ENCODE assay signal across 20 cellular contexts in genomic region chr16:83002351-83003334, GRCh38.
DNase-seq lines count a peak whose midpoint lies in the region; ATAC-seq and TF ChIP-seq lines count a peak whose summit lies in the region.
"Had no signal": no experiment of that assay in that cellular context is flagged by ENCODE, and none has a peak within 500 bp of the region (broad histone marks: within the 10 kb centered on the region; RNA-seq: fewer than 3 reads in every experiment).

No MANE protein-coding gene starts in this region.

- BruUV-seq in IMR-90 (replicated peaks; lab: Mats Ljungman, UMichigan) = no TSS peak

- H3K9me1 ChIP-seq in IMR-90 (ENCODE audit: insufficient read depth, low read length) = peaks cover 13% of the 10 kb centered on the region

- TF ChIP-seq CTCF in IMR-90 (conservative IDR thresholded peaks at IDR 0.05; ENCODE audit: low read depth, low read length) (no peak), adrenal gland (IDR thresholded peaks at IDR 0.05) (no peak), left lung (IDR thresholded peaks at IDR 0.05) (no peak)

- peaks cover 0 to 26% of the 10 kb centered on the region in 2 experiments; a peak in 2 of 4 replicates for H3K79me1 ChIP-seq in IMR-90 (ENCODE audit: low read depth in 1 of 2, low read length in 2 of 2)

- H3K4me3 ChIP-seq in IMR-90 (ENCODE audit: insufficient read depth, low read depth, low read length) = no peak overlapping the region
- H3K4me3 ChIP-seq in adrenal gland = no peak overlapping the region
- H3K4me3 ChIP-seq in left lung = no peak overlapping the region
- H3K4me3 ChIP-seq: Peyer's patch, thyroid gland had no signal

- POLR2A ChIA-PET in IMR-90 (lab: Charles Lee; ENCODE audit: unreplicated experiment) = no interaction called here

- H3K9me3 ChIP-seq in IMR-90 (ENCODE audit: control insufficient read depth, insufficient read depth, low read length) (no peaks in the 10 kb centered on the region), adrenal gland (replicated peaks in 1 of 3) (no peaks in the 10 kb centered on the region), left lung (no peaks in the 10 kb centered on the region)
- H3K9me3 ChIP-seq: Peyer's patch, thyroid gland had no signal

- peak overlapping the region; percentile 76; the same call in 1 of the 2 replicates for H4K91ac ChIP-seq in IMR-90 (ENCODE audit: insufficient read depth, low read depth, low read length)

- peak overlapping the region; percentile 17; the same call in 1 of the 2 replicates for H3K27ac ChIP-seq in IMR-90 (ENCODE audit: insufficient read depth, low read length)
- H3K27ac ChIP-seq in adrenal gland = no peak overlapping the region
- no peak overlapping the region for H3K27ac ChIP-seq in left lung
- H3K27ac ChIP-seq: Peyer's patch, thyroid gland had no signal

- peak overlapping the region; percentile 32; the same call in 1 of the 2 replicates for H3K23ac ChIP-seq in IMR-90 (ENCODE audit: low read depth, low read length)

- in situ Hi-C loops in IMR-90 (cut with MboI; ENCODE audit: low sequenced_read_pairs) = no loop called here

- H3K36me3 ChIP-seq in IMR-90 (ENCODE audit: control insufficient read depth, insufficient read depth, low read length) (no peaks in the 10 kb centered on the region), adrenal gland (replicated peaks in 1 of 2) (no peaks in the 10 kb centered on the region), left lung (no peaks in the 10 kb centered on the region)
- H3K36me3 ChIP-seq: Peyer's patch, thyroid gland had no signal

- 82% methylated on average over 5 of the region's 8 CpGs; no CpG with 5 or more reads in 1 of the 2 experiments for WGBS in IMR-90 (ENCODE audit: extremely low coverage in 2 of 2, insufficient read length in 1 of 2), 2 experiments
- 69 to 78% (median 74%) methylated on average over 8 of the region's 8 CpGs for WGBS in adrenal gland, 4 donors

- CTCF ChIA-PET in IMR-90 (lab: Yijun Ruan, JAX) = interaction anchor here (0.6 kb wide), 1 partner anchor 1509 kb away, joined by 3 read pairs; no protein-coding TSS in a partner anchor

- H2BK120ac ChIP-seq in IMR-90 (ENCODE audit: low read depth, low read length) = peak overlapping the region; percentile 60

- no peak overlapping the region for H3K56ac ChIP-seq in IMR-90 (ENCODE audit: extremely low read depth, insufficient read depth, low read length)

- peaks cover 21% of the 10 kb centered on the region for H3K4me1 ChIP-seq in IMR-90 (ENCODE audit: control insufficient read depth, insufficient read depth, low read length)
- peaks cover 0 to 11% of the 10 kb centered on the region in 2 donors for H3K4me1 ChIP-seq in adrenal gland (replicated peaks in 1 of 2)
- H3K4me1 ChIP-seq in left lung = peaks cover 3 to 4% of the 10 kb centered on the region in 2 donors
- H3K4me1 ChIP-seq: Peyer's patch had no signal

- H2AK5ac ChIP-seq in IMR-90 (ENCODE audit: low read depth, low read length) = peak overlapping the region; percentile 37; the same call in 1 of the 2 replicates

- dilution Hi-C loops in IMR-90 (cut with HindIII; ENCODE audit: low sequenced_read_pairs, unreplicated experiment) = no loop called here

- H3K14ac ChIP-seq in IMR-90 (replicated peaks; ENCODE audit: low read depth, low read length) = peak overlapping the region; percentile 46; the same call in 1 of the 2 replicates

- intact Hi-C loops in IMR-90 (cut with micrococcal nuclease) (no loop called here), adrenal gland (cut with DNase I) (no loop called here), left lung (cut with DNase I) (no loop called here)

- peak overlapping the region; percentile 64 for H3K4ac ChIP-seq in IMR-90 (ENCODE audit: low read depth, low read length)

- H2BK5ac ChIP-seq in IMR-90 (ENCODE audit: low read depth, low read length, poor library complexity, severe bottlenecking) = peak overlapping the region; percentile 15

- H3K9ac ChIP-seq in IMR-90 (ENCODE audit: low read depth, low read length) = no peak overlapping the region

- H3K27me3 ChIP-seq in IMR-90 (ENCODE audit: control insufficient read depth, insufficient read depth, low read length) = no peaks in the 10 kb centered on the region
- no peaks in the 10 kb centered on the region for H3K27me3 ChIP-seq in adrenal gland
- H3K27me3 ChIP-seq in left lung = no peaks in the 10 kb centered on the region
- H3K27me3 ChIP-seq: Peyer's patch, thyroid gland had no signal

- peak overlapping the region; percentile 15; the same call in 1 of the 3 replicates for H2BK15ac ChIP-seq in IMR-90 (ENCODE audit: low read depth, low read length)

- ATAC-seq in IMR-90 (ENCODE audit: low read depth) (peak; percentile 65), left lung (peak; percentile 21)
- ATAC-seq: activated CD8-positive, alpha-beta memory T cell treated with anti-CD3 and anti-CD28 coated beads, Interleukin-2, amount 10 ng/mL, durations not matched to agents 7 days and 5 days; left lobe of liver had no signal

- TF ChIP-seq POLR2A in IMR-90 (IDR thresholded peaks at IDR 0.05; ENCODE audit: low read depth, low read length) = no peak
- TF ChIP-seq POLR2A in adrenal gland (IDR thresholded peaks at IDR 0.05) = no peak

- no peak overlapping the region for H2AK9ac ChIP-seq in IMR-90 (replicated peaks; ENCODE audit: low read depth, low read length, poor library complexity)

- peak overlapping the region; percentile 73 for H3K18ac ChIP-seq in IMR-90 (ENCODE audit: low read depth, low read length)

- H4K5ac ChIP-seq in IMR-90 (ENCODE audit: low read depth, low read length) = no peak overlapping the region

- no peak overlapping the region for H2AFZ ChIP-seq in IMR-90 (replicated peaks; ENCODE audit: low read length, poor library complexity)

- H4K20me1 ChIP-seq in IMR-90 (ENCODE audit: insufficient read depth, low read length) = no peaks in the 10 kb centered on the region; the same call in 1 of the 2 replicates

- H4K8ac ChIP-seq in IMR-90 (ENCODE audit: low read depth in 2 of 2, low read length in 2 of 2) = no peak overlapping the region

- peak overlapping the region; percentile 85 for H2BK20ac ChIP-seq in IMR-90 (ENCODE audit: low read depth, low read length)

- H3K4me2 ChIP-seq in IMR-90 (ENCODE audit: low read depth, low read length) = 0 out of 2 replicates have a peak overlapping the region, but pooled peaks have one; percentile 33

- TF ChIP-seq RAD21 in IMR-90 (IDR thresholded peaks at IDR 0.05; ENCODE audit: low read length) = no peak

- DNase-seq in DMS153 (lab: John Stamatoyannopoulos, UW) (peak; percentile 61), IMR-90 (peak; percentile 54), adrenal gland (peak in 4 of 7 donors; percentile 11 to 37 (median 25)), left lung (no peak), GOT3 (lab: John Stamatoyannopoulos, UW) (no peak), ecto neural progenitor cell (ENCODE audit: low spot score) (no peak), NCI-H1694 treated with DMSO at 0.1 percent for 48 hours (lab: John Stamatoyannopoulos, UW) (no peak), NCI-H146 (lab: John Stamatoyannopoulos, UW) (no peak)
- DNase-seq: activated CD4-positive, CD25-positive, alpha-beta regulatory T cell; activated CD8-positive, alpha-beta memory T cell treated with anti-CD3 and anti-CD28 coated beads, Interleukin-2, amount 10 ng/mL, durations not matched to agents 7 days and 5 days; activated naive CD4-positive, alpha-beta T cell treated with Interleukin-2 at 50 U/mL for 16 hours; GDM1; hippocampal formation; NCI-H345; nephron progenitor cell; Peyer's patch; stimulated activated CD4-positive, alpha-beta T cell treated with anti-CD3 and anti-CD28 coated beads, Interleukin-2, amount 100 ng/mL, for 24 hours; stimulated activated CD8-positive, alpha-beta memory T cell treated with anti-CD3 and anti-CD28 coated beads, Interleukin-4, amount 100 ng/mL, for 48 hours; thyroid gland had no signal

TF ChIP-seq in IMR-90, 13 proteins besides CTCF, POLR2A, EP300 and RAD21:
- no peak for TF ChIP-seq CHD1 (IDR thresholded peaks at IDR 0.05; ENCODE audit: low read depth, low read length)
- peak; percentile 76 for TF ChIP-seq NFE2L2 (IDR thresholded peaks at IDR 0.05; ENCODE audit: low read depth, low read length)
- no peak for TF ChIP-seq CEBPB (IDR thresholded peaks at IDR 0.05; ENCODE audit: low read depth, low read length)
- no peak for TF ChIP-seq ELK1 (IDR thresholded peaks at IDR 0.05; ENCODE audit: borderline replicate concordance, low read depth, low read length)

Comparison
In these comparisons a context has a peak if more than half of its experiments do, and no peak if none do; other contexts are left out.
1. DNase-seq: peak in DMS153 (single experiment), IMR-90 (single experiment) and adrenal gland (4 of 7); none in left lung (0 of 2), GOT3 (single experiment), ecto neural progenitor cell (single experiment), NCI-H1694 treated with DMSO at 0.1 percent for 48 hours (single experiment) and NCI-H146 (single experiment).